ENCODE assay signal across 9 cellular contexts in genomic region chr14:74609721-74610120, GRCh38. TPM values are rescaled to one million over a fixed set of nuclear protein-coding genes. Genes with fewer than 3 reads are reported as not detected.
DNase-seq lines count a peak whose midpoint lies in the region; ATAC-seq and TF ChIP-seq lines count a peak whose summit lies in the region.
"Had no signal": no experiment of that assay in that cellular context is flagged by ENCODE, and none has a peak within 500 bp of the region (broad histone marks: within the 10 kb centered on the region; RNA-seq: fewer than 3 reads in every experiment).

No MANE protein-coding gene starts in this region.

- H2AK5ac ChIP-seq in mesenchymal stem cell (ENCODE audit: low read length, severe bottlenecking): no peak overlapping the region

- no peaks in the 10 kb centered on the region for H3K79me1 ChIP-seq in mesenchymal stem cell (replicated peaks; ENCODE audit: low read length, poor library complexity, severe bottlenecking)

- peak overlapping the region; percentile 83 for H3K9ac ChIP-seq in mesenchymal stem cell (ENCODE audit: low read length)

- peak overlapping the region in 1 of 2 experiments; percentile 2 for H3K23ac ChIP-seq in mesenchymal stem cell (ENCODE audit: low read length in 2 of 2)

- no peak overlapping the region for H3K4ac ChIP-seq in mesenchymal stem cell (ENCODE audit: low read depth in 1 of 2, low read length in 2 of 2)

- CTCF ChIA-PET in AG04450 (lab: Charles Lee): interaction anchor here (0.6 to 6.4 kb wide), 29 partner anchors 9 to 495 kb away, joined by 3 to 106 read pairs (median 4); partner anchors contain the start of genes ISCA2, NPC2 and YLPM1

- H2BK12ac ChIP-seq in mesenchymal stem cell (ENCODE audit: low read length in 2 of 2): no peak overlapping the region

- POLR2A ChIA-PET in AG04450 (lab: Yijun Ruan, JAX): interaction anchor here (0.8 to 1.6 kb wide), 3 partner anchors 9 to 37 kb away, joined by 3 to 11 read pairs (median 3); no protein-coding TSS in a partner anchor

- H3K4me1 ChIP-seq in mesenchymal stem cell (ENCODE audit: control insufficient read depth, insufficient read depth, low read depth, low read length): peaks cover 45% of the 10 kb centered on the region

- H3K18ac ChIP-seq in mesenchymal stem cell (ENCODE audit: low read depth in 1 of 2, low read length in 2 of 2): no peak overlapping the region

- H3K9me3 ChIP-seq in AG04450 (ENCODE audit: control insufficient read depth, insufficient read depth, low read length): no peaks in the 10 kb centered on the region; the same call in 1 of the 2 replicates
- no peaks in the 10 kb centered on the region for H3K9me3 ChIP-seq in mesenchymal stem cell (ENCODE audit: control insufficient read depth, low read length)
- H3K9me3 ChIP-seq: tibial nerve had no signal

- peaks cover 0 to 13% of the 10 kb centered on the region in 2 experiments for H3K36me3 ChIP-seq in mesenchymal stem cell (ENCODE audit: control insufficient read depth in 1 of 2, insufficient read depth in 2 of 2, low read depth in 1 of 2, low read length in 2 of 2)
- H3K36me3 ChIP-seq: tibial nerve had no signal

- in situ Hi-C loops in astrocyte of the spinal cord (cut with HindIII; ENCODE audit: low sequenced_read_pairs): no loop called here

- no peak overlapping the region for H2BK120ac ChIP-seq in mesenchymal stem cell (ENCODE audit: low read depth, low read length)

- H3K4me3 ChIP-seq in AG04450 (ENCODE audit: low read depth, low read length) (peak overlapping the region; percentile 75), astrocyte of the spinal cord (ENCODE audit: low read depth, low read length) (peak overlapping the region; percentile 74), mesenchymal stem cell (ENCODE audit: insufficient read depth in 1 of 2, low read depth in 1 of 2, low read length in 2 of 2) (peak overlapping the region in 1 of 2 experiments; percentile 85)

- no peak overlapping the region for H2AFZ ChIP-seq in mesenchymal stem cell (ENCODE audit: low read depth, low read length)

- no peak overlapping the region for H2BK5ac ChIP-seq in mesenchymal stem cell (ENCODE audit: low read depth, low read length, poor library complexity, severe bottlenecking)

- H3K27ac ChIP-seq in AG04450 (ENCODE audit: low read depth, low read length) (peak overlapping the region; percentile 31), mesenchymal stem cell (ENCODE audit: low read length, poor library complexity, severe bottlenecking) (peak overlapping the region; percentile 2)

- no peak overlapping the region for H4K91ac ChIP-seq in mesenchymal stem cell (ENCODE audit: low read length)

- H3K27me3 ChIP-seq in AG04450 (ENCODE audit: control insufficient read depth, insufficient read depth, low read length) (no peaks in the 10 kb centered on the region), mesenchymal stem cell (ENCODE audit: control insufficient read depth in 1 of 2, insufficient read depth in 1 of 2, low read length in 2 of 2) (no peaks in the 10 kb centered on the region)
- H3K27me3 ChIP-seq: tibial nerve had no signal

- no peak for DNase-seq in AG04450 (ENCODE audit: low read depth, low spot score)
- peak; percentile 17 for DNase-seq in Daoy (ENCODE audit: low read depth)
- DNase-seq in astrocyte of the spinal cord (ENCODE audit: low read depth, low spot score): peak; percentile 56
- DNase-seq in mesenchymal stem cell: no peak
- DNase-seq in DMS114 treated with DMSO at 0.1 percent for 48 hours (lab: John Stamatoyannopoulos, UW; ENCODE audit: unreplicated experiment): no peak
- no peak for DNase-seq in occipital lobe (lab: John Stamatoyannopoulos, UW)

- peak overlapping the region; percentile 90 for H3K4me2 ChIP-seq in mesenchymal stem cell (ENCODE audit: low read length, poor library complexity, severe bottlenecking)

- TF ChIP-seq CTCF in AG04450 (IDR thresholded peaks at IDR 0.05; ENCODE audit: low read depth, low read length): no peak
- no peak for TF ChIP-seq CTCF in astrocyte of the spinal cord (IDR thresholded peaks at IDR 0.05; ENCODE audit: low read depth, low read length)

- no peak overlapping the region for H3K14ac ChIP-seq in mesenchymal stem cell (ENCODE audit: low read length in 2 of 2)

- ATAC-seq in HG03175 (IDR thresholded peaks at IDR 0.05; ENCODE audit: unreplicated experiment) (no peak), HG02759 (IDR thresholded peaks at IDR 0.05; ENCODE audit: unreplicated experiment) (no peak)

- no peak overlapping the region for H4K8ac ChIP-seq in mesenchymal stem cell (ENCODE audit: low read length)

- H2BK15ac ChIP-seq in mesenchymal stem cell (ENCODE audit: low read depth, poor library complexity, severe bottlenecking): no peak overlapping the region

- WGBS in mesenchymal stem cell: 79% methylated on average over 4 of the region's 4 CpGs

RNA-seq across cellular contexts. Expression of gene LTBP2, which starts 2.3 kb away (rescaled TPM):
- 44.3 and 61.8 TPM in 2 replicates for polyA plus RNA-seq in AG04450 (2011; rRNA removed)
- polyA minus RNA-seq in AG04450 (2011; rRNA and poly(A)+ RNA removed): 45.0 and 60.1 TPM in 2 replicates
- 7.6 and 9.6 TPM in 2 replicates for total RNA-seq in Daoy (2014; rRNA removed; shearing (Covaris generic))
- polyA plus RNA-seq in mesenchymal stem cell (2013, experiment 1 of 2): 16.6 TPM
- polyA plus RNA-seq in mesenchymal stem cell (2013, experiment 2 of 2): 16.0 TPM
- 0.94 TPM for total RNA-seq in occipital lobe

Comparison
In these comparisons a context has a peak if more than half of its experiments do, and no peak if none do; other contexts are left out.
1. DNase-seq: peak in Daoy (single experiment) and astrocyte of the spinal cord (single experiment); none in AG04450 (single experiment), mesenchymal stem cell (single experiment), DMS114 treated with DMSO at 0.1 percent for 48 hours (single experiment) and occipital lobe (single experiment).